Comparison of ENCODE assay signal across 1 cellular context in the genomic region with DNA sequence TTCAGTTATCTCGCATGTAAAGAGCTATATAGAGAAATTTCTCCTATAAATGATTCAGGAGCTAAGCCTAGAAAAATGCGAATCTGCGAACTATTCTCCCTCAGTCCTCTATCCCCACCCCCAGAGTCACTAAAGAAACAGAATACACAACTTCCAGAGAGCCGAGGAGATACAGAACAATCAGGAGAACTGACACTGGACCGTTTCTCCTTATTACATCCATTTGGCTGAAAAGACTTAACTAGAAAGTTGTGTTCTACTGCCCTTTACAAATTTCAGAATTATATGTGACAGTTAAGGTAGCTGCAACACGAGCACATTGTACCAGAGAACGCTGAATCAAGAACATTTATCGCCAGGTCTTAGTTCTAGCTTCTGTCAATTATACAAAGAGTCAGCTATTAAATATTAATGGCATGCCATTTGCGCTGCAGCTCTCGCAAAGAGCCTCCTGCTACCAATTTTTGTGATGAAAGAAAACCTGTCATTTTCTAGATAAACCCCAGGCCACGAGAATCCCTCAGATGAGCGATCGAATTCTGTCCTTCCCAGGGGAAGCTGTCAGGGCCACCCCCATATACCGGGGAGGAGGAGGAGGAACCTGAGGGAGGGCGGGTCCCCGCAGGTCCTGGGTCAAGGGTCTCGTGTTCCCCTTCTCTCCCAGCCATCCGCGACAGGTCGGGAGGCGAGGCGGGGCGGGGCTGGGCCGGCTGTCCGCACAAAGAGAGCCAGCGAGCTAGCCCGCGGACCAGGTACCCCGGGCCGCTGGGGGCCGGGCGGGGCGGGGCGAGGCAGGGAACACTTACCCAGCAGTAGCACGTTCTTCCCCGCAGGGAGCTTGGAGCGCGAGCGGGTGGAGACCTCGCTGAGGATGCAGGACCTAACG.
A peak's percentile ranks its signal among the peaks of the same experiment; 100 is the strongest.
TF ChIP-seq lines count a peak whose summit lies in the region.

No MANE protein-coding gene starts in this region.

TF ChIP-seq in HepG2, 621 proteins besides CTCF, POLR2A, EP300 and RAD21 (continued from another document and continues in another):
- no peak for TF ChIP-seq ZMAT3 (CRISPR knock-in tag; conservative IDR thresholded peaks at IDR 0.05)
- TF ChIP-seq SSRP1 (CRISPR knock-in tag; IDR thresholded peaks at IDR 0.05) = no peak
- TF ChIP-seq, protein P1, sequence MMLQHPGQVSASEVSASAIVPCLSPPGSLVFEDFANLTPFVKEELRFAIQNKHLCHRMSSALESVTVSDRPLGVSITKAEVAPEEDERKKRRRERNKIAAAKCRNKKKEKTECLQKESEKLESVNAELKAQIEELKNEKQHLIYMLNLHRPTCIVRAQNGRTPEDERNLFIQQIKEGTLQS (CRISPR knock-in tag; IDR thresholded peaks at IDR 0.05) = no peak
- no peak for TF ChIP-seq BHLHE40 (IDR thresholded peaks at IDR 0.05; ENCODE audit: low read length)
- no peak for TF ChIP-seq ZSCAN31 (CRISPR knock-in tag; IDR thresholded peaks at IDR 0.05; ENCODE audit: low read depth)
- TF ChIP-seq CBFB (CRISPR knock-in tag; IDR thresholded peaks at IDR 0.05) = no peak
- TF ChIP-seq, protein P2, sequence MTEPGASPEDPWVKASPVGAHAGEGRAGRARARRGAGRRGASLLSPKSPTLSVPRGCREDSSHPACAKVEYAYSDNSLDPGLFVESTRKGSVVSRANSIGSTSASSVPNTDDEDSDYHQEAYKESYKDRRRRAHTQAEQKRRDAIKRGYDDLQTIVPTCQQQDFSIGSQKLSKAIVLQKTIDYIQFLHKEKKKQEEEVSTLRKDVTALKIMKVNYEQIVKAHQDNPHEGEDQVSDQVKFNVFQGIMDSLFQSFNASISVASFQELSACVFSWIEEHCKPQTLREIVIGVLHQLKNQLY (CRISPR knock-in tag; IDR thresholded peaks at IDR 0.05) = no peak
- no peak for TF ChIP-seq SRSF9 (IDR thresholded peaks at IDR 0.05; ENCODE audit: borderline replicate concordance, insufficient read depth, low read depth, low read length, poor library complexity, severe bottlenecking)
- TF ChIP-seq ZNF841 (CRISPR knock-in tag; IDR thresholded peaks at IDR 0.05; ENCODE audit: borderline replicate concordance) = no peak
- peak; percentile 79; the same call in 1 of the 2 replicates for TF ChIP-seq ZFAT (CRISPR knock-in tag; conservative IDR thresholded peaks at IDR 0.05)
- TF ChIP-seq NFYB (CRISPR knock-in tag; IDR thresholded peaks at IDR 0.05) = no peak
- TF ChIP-seq, protein P3, sequence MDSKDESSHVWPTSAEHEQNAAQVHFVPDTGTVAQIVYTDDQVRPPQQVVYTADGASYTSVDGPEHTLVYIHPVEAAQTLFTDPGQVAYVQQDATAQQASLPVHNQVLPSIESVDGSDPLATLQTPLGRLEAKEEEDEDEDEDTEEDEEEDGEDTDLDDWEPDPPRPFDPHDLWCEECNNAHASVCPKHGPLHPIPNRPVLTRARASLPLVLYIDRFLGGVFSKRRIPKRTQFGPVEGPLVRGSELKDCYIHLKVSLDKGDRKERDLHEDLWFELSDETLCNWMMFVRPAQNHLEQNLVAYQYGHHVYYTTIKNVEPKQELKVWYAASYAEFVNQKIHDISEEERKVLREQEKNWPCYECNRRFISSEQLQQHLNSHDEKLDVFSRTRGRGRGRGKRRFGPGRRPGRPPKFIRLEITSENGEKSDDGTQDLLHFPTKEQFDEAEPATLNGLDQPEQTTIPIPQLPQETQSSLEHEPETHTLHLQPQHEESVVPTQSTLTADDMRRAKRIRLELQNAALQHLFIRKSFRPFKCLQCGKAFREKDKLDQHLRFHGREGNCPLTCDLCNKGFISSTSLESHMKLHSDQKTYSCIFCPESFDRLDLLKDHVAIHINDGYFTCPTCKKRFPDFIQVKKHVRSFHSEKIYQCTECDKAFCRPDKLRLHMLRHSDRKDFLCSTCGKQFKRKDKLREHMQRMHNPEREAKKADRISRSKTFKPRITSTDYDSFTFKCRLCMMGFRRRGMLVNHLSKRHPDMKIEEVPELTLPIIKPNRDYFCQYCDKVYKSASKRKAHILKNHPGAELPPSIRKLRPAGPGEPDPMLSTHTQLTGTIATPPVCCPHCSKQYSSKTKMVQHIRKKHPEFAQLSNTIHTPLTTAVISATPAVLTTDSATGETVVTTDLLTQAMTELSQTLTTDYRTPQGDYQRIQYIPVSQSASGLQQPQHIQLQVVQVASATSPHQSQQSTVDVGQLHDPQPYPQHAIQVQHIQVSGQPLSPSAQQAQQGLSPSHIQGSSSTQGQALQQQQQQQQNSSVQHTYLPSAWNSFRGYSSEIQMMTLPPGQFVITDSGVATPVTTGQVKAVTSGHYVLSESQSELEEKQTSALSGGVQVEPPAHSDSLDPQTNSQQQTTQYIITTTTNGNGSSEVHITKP (CRISPR knock-in tag; IDR thresholded peaks at IDR 0.05; ENCODE audit: low read depth) = no peak
- TF ChIP-seq SRF (IDR thresholded peaks at IDR 0.05; ENCODE audit: low read depth, low read length) = no peak
- TF ChIP-seq ZBTB7B (CRISPR knock-in tag; IDR thresholded peaks at IDR 0.05) = no peak
- TF ChIP-seq, protein P4, sequence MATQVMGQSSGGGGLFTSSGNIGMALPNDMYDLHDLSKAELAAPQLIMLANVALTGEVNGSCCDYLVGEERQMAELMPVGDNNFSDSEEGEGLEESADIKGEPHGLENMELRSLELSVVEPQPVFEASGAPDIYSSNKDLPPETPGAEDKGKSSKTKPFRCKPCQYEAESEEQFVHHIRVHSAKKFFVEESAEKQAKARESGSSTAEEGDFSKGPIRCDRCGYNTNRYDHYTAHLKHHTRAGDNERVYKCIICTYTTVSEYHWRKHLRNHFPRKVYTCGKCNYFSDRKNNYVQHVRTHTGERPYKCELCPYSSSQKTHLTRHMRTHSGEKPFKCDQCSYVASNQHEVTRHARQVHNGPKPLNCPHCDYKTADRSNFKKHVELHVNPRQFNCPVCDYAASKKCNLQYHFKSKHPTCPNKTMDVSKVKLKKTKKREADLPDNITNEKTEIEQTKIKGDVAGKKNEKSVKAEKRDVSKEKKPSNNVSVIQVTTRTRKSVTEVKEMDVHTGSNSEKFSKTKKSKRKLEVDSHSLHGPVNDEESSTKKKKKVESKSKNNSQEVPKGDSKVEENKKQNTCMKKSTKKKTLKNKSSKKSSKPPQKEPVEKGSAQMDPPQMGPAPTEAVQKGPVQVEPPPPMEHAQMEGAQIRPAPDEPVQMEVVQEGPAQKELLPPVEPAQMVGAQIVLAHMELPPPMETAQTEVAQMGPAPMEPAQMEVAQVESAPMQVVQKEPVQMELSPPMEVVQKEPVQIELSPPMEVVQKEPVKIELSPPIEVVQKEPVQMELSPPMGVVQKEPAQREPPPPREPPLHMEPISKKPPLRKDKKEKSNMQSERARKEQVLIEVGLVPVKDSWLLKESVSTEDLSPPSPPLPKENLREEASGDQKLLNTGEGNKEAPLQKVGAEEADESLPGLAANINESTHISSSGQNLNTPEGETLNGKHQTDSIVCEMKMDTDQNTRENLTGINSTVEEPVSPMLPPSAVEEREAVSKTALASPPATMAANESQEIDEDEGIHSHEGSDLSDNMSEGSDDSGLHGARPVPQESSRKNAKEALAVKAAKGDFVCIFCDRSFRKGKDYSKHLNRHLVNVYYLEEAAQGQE (IDR thresholded peaks at IDR 0.05; ENCODE audit: borderline replicate concordance in 1 of 2, low read depth in 1 of 2, low read length in 2 of 2) = no peak
- no peak for TF ChIP-seq NPAS2 (CRISPR knock-in tag; IDR thresholded peaks at IDR 0.05; ENCODE audit: borderline replicate concordance)
- no peak for TF ChIP-seq ZNF615 (CRISPR knock-in tag; IDR thresholded peaks at IDR 0.05; ENCODE audit: borderline replicate concordance)
- no peak for TF ChIP-seq SMC3 (IDR thresholded peaks at IDR 0.05; ENCODE audit: low read length)
- TF ChIP-seq ZNF382 (CRISPR knock-in tag; IDR thresholded peaks at IDR 0.05; ENCODE audit: borderline replicate concordance) = no peak
- no peak for TF ChIP-seq ZNF740 (CRISPR knock-in tag; IDR thresholded peaks at IDR 0.05)
- TF ChIP-seq MIXL1 (CRISPR knock-in tag; IDR thresholded peaks at IDR 0.05) = no peak
- no peak for TF ChIP-seq RBFOX2 (IDR thresholded peaks at IDR 0.05; ENCODE audit: low read depth, low read length)
- no peak for TF ChIP-seq FOXA3 (CRISPR knock-in tag; IDR thresholded peaks at IDR 0.05)
- no peak for TF ChIP-seq PAXIP1 (CRISPR knock-in tag; conservative IDR thresholded peaks at IDR 0.05)
- no peak for TF ChIP-seq NR3C1 (CRISPR knock-in tag; IDR thresholded peaks at IDR 0.05)
- TF ChIP-seq ZFP62 (CRISPR knock-in tag; IDR thresholded peaks at IDR 0.05) = 0 out of 2 replicates have a peak, but pooled peaks have one; percentile 3
- TF ChIP-seq ZNF766 (CRISPR knock-in tag; IDR thresholded peaks at IDR 0.05; ENCODE audit: borderline replicate concordance) = no peak; the same call in 1 of the 2 replicates
- TF ChIP-seq SNAI1 (CRISPR knock-in tag; IDR thresholded peaks at IDR 0.05; ENCODE audit: borderline replicate concordance) = no peak
- no peak for TF ChIP-seq MED13 (CRISPR knock-in tag; IDR thresholded peaks at IDR 0.05)
- TF ChIP-seq RFX5 (IDR thresholded peaks at IDR 0.05; ENCODE audit: low read depth, low read length) = no peak
- TF ChIP-seq, protein P5, sequence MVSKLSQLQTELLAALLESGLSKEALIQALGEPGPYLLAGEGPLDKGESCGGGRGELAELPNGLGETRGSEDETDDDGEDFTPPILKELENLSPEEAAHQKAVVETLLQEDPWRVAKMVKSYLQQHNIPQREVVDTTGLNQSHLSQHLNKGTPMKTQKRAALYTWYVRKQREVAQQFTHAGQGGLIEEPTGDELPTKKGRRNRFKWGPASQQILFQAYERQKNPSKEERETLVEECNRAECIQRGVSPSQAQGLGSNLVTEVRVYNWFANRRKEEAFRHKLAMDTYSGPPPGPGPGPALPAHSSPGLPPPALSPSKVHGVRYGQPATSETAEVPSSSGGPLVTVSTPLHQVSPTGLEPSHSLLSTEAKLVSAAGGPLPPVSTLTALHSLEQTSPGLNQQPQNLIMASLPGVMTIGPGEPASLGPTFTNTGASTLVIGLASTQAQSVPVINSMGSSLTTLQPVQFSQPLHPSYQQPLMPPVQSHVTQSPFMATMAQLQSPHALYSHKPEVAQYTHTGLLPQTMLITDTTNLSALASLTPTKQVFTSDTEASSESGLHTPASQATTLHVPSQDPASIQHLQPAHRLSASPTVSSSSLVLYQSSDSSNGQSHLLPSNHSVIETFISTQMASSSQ (IDR thresholded peaks at IDR 0.05; ENCODE audit: low read depth) = no peak
- TF ChIP-seq, protein P5 (CRISPR knock-in tag; IDR thresholded peaks at IDR 0.05; ENCODE audit: borderline replicate concordance) = no peak
- TF ChIP-seq HOXA5 (CRISPR knock-in tag; IDR thresholded peaks at IDR 0.05) = no peak; the same call in 1 of the 2 replicates
- TF ChIP-seq NFE2 (CRISPR knock-in tag; IDR thresholded peaks at IDR 0.05) = no peak
- TF ChIP-seq ZNF652 (CRISPR knock-in tag; IDR thresholded peaks at IDR 0.05; ENCODE audit: borderline replicate concordance, low read depth) = no peak
- TF ChIP-seq, protein P6, sequence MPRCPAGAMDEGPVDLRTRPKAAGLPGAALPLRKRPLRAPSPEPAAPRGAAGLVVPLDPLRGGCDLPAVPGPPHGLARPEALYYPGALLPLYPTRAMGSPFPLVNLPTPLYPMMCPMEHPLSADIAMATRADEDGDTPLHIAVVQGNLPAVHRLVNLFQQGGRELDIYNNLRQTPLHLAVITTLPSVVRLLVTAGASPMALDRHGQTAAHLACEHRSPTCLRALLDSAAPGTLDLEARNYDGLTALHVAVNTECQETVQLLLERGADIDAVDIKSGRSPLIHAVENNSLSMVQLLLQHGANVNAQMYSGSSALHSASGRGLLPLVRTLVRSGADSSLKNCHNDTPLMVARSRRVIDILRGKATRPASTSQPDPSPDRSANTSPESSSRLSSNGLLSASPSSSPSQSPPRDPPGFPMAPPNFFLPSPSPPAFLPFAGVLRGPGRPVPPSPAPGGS (CRISPR knock-in tag; IDR thresholded peaks at IDR 0.05) = no peak
- TF ChIP-seq PCBP1 (IDR thresholded peaks at IDR 0.05; ENCODE audit: borderline replicate concordance, low read depth, low read length) = no peak
- no peak for TF ChIP-seq ATF1 (CRISPR knock-in tag; IDR thresholded peaks at IDR 0.05)
- peak; percentile 39; the same call in 1 of the 2 replicates for TF ChIP-seq ZNF441 (CRISPR knock-in tag; IDR thresholded peaks at IDR 0.05; ENCODE audit: borderline replicate concordance)
- no peak for TF ChIP-seq RORA (CRISPR knock-in tag; IDR thresholded peaks at IDR 0.05)
- no peak for TF ChIP-seq HMG20B (CRISPR knock-in tag; conservative IDR thresholded peaks at IDR 0.05)
- TF ChIP-seq ISL2 (CRISPR knock-in tag; IDR thresholded peaks at IDR 0.05) = no peak; the same call in 1 of the 2 replicates
- TF ChIP-seq U2AF1 (optimal IDR thresholded peaks at IDR 0.05; ENCODE audit: low read depth, low read length) = no peak
- no peak for TF ChIP-seq TCF12 (IDR thresholded peaks at IDR 0.05)
- TF ChIP-seq TCF12 (CRISPR knock-in tag; IDR thresholded peaks at IDR 0.05) = peak; percentile 84; the same call in 1 of the 2 replicates
